Comparison of ENCODE assay signal across 19 cellular contexts in the genomic region with DNA sequence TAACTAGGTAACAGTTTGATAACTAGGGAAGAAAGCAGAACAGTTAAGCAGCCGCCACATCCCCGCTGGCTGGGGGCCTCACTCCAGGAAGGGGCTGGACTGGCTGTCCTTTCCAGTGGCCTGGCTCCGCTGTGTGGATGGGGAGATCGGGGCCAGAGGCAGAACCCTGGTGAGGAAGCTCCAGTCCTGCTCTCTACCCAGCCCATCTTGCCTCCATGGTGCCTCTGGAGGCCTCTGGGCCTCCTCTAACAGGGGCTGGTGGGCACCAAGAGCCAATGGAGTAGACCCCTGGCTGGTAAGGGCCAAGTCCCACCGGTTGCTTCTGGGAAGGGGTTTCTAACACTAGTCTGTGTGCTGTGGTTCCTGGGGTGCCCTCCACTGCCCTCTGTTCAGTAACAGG. TPM values are rescaled to one million over a fixed set of nuclear protein-coding genes. Genes with fewer than 3 reads are reported as not detected.
DNase-seq lines count a peak whose midpoint lies in the region; ATAC-seq, FAIRE-seq and TF ChIP-seq lines count a peak whose summit lies in the region.
"Had no signal": no experiment of that assay in that cellular context is flagged by ENCODE, and none has a peak within 500 bp of the region (broad histone marks: within the 10 kb centered on the region; RNA-seq: fewer than 3 reads in every experiment).

No MANE protein-coding gene starts in this region.

- in situ Hi-C loops in HepG2 (cut with HindIII; ENCODE audit: extremely low pct_ligation_motif_present, low pct_unique_long_range_greater_than_20kb) = no loop called here
- in situ Hi-C loops in mammary epithelial cell (cut with MboI; ENCODE audit: low sequenced_read_pairs in 2 of 2) = no loop called here

- DNase-seq in HepG2 (ENCODE audit: low spot score) (no peak), right lobe of liver (no peak), mammary epithelial cell (no peak), vagina (ENCODE audit: extremely low spot score in 2 of 2) (no peak), T-helper 9 cell (no peak)
- no peak for DNase-seq in naive thymus-derived CD4-positive, alpha-beta T cell
- DNase-seq: activated CD8-positive, alpha-beta T cell treated with anti-CD3 and anti-CD28 coated beads, Interleukin-2, amount 10 ng/mL, durations not matched to agents 7 days and 5 days; naive thymus-derived CD8-positive, alpha-beta T cell; NCI-H146; NCI-H2227 treated with DMSO at 0.1 percent for 48 hours; NK-92 treated with Interleukin-12 subunit alpha and Interleukin-12 subunit beta, amount 100 ng/mL, for 24 hours; stimulated activated CD4-positive, alpha-beta T cell treated with anti-CD3 and anti-CD28 coated beads, Interleukin-15, amount 100 ng/mL, for 24 hours had no signal

- peaks cover 10 to 25% (median 18%) of the 10 kb centered on the region in 7 donors for H3K4me1 Mint-ChIP-seq in naive thymus-derived CD4-positive, alpha-beta T cell
- H3K4me1 Mint-ChIP-seq: WTC11 had no signal

- H3K4me3 ChIP-seq in HepG2 (replicated peaks in 1 of 3; ENCODE audit: insufficient read depth in 1 of 3, low read depth in 2 of 3, low read length in 3 of 3) (no peak overlapping the region), right lobe of liver (no peak overlapping the region), mammary epithelial cell (replicated peaks in 1 of 3; ENCODE audit: insufficient read depth in 1 of 3, low read depth in 2 of 3, low read length in 3 of 3) (no peak overlapping the region), vagina (no peak overlapping the region)
- no peak overlapping the region for H3K4me3 ChIP-seq in naive thymus-derived CD4-positive, alpha-beta T cell (ENCODE audit: low read length)
- H3K4me3 ChIP-seq: coronary artery, HAP-1 had no signal

- peaks cover 19% of the 10 kb centered on the region for H3K4me1 ChIP-seq in HepG2 (ENCODE audit: insufficient read depth, low read length)
- peaks cover 0 to 32% (median 18%) of the 10 kb centered on the region in 4 donors for H3K4me1 ChIP-seq in right lobe of liver
- H3K4me1 ChIP-seq in mammary epithelial cell (ENCODE audit: insufficient read depth, low read length) = no peaks in the 10 kb centered on the region
- peaks cover 0 to 6% of the 10 kb centered on the region in 2 donors for H3K4me1 ChIP-seq in naive thymus-derived CD4-positive, alpha-beta T cell (ENCODE audit: control insufficient read depth in 2 of 2, insufficient read depth in 2 of 2, low read length in 2 of 2)
- H3K4me1 ChIP-seq in vagina = peaks cover 87% of the 10 kb centered on the region
- H3K4me1 ChIP-seq: HAP-1 had no signal

- no peak for TF ChIP-seq RAD21 in HepG2 (CRISPR knock-in tag; IDR thresholded peaks at IDR 0.05)

- TF ChIP-seq CTCF in HepG2 (CRISPR knock-in tag; IDR thresholded peaks at IDR 0.05) (no peak), right lobe of liver (IDR thresholded peaks at IDR 0.05) (no peak), mammary epithelial cell (conservative IDR thresholded peaks at IDR 0.05 in 1 of 2, IDR thresholded peaks at IDR 0.05 in 1 of 2; ENCODE audit: extremely low read depth in 1 of 2, insufficient read depth in 1 of 2, low read depth in 1 of 2, low read length in 2 of 2) (no peak), vagina (IDR thresholded peaks at IDR 0.05) (no peak)

- H3K27ac Mint-ChIP-seq in naive thymus-derived CD4-positive, alpha-beta T cell = peak overlapping the region in 4 of 9 donors; percentile 14 to 67 (median 35)
- H3K27ac Mint-ChIP-seq: activated CD8-positive, alpha-beta T cell treated with anti-CD3 and anti-CD28 coated beads, Interleukin-2, amount 10 ng/mL, durations not matched to agents 7 days and 5 days; WTC11 had no signal

- peaks cover 0 to 1% (median 0%) of the 10 kb centered on the region in 11 donors for H3K9me3 Mint-ChIP-seq in naive thymus-derived CD4-positive, alpha-beta T cell
- H3K9me3 Mint-ChIP-seq: naive thymus-derived CD8-positive, alpha-beta T cell; stimulated activated naive CD8-positive, alpha-beta T cell treated with anti-CD3 and anti-CD28 coated beads, Interleukin-15, Interleukin-2, amounts not matched to agents 100 ng/mL and 50 ng/mL, for 24 hours; WTC11 had no signal

- H3K36me3 ChIP-seq in HepG2 (replicated peaks in 1 of 2; ENCODE audit: control insufficient read depth in 1 of 2, insufficient read depth in 2 of 2, low read length in 2 of 2) (peaks cover 48 to 74% of the 10 kb centered on the region in 2 experiments), right lobe of liver (peaks cover 4 to 67% (median 13%) of the 10 kb centered on the region in 4 donors), mammary epithelial cell (ENCODE audit: insufficient read depth, low read length) (peaks cover 17% of the 10 kb centered on the region), vagina (peaks cover 0 to 71% of the 10 kb centered on the region in 2 donors)
- peaks cover 21 to 75% (median 23%) of the 10 kb centered on the region in 3 experiments for H3K36me3 ChIP-seq in naive thymus-derived CD4-positive, alpha-beta T cell (ENCODE audit: control insufficient read depth in 2 of 3, insufficient read depth in 3 of 3, low read length in 3 of 3)

- BruUV-seq in HepG2 (replicated peaks; lab: Mats Ljungman, UMichigan) (TSS peak; percentile 29), mammary epithelial cell (replicated peaks; lab: Mats Ljungman, UMichigan) (TSS peak; percentile 38)

- H3K36me3 Mint-ChIP-seq in naive thymus-derived CD4-positive, alpha-beta T cell = peaks cover 4 to 45% (median 8%) of the 10 kb centered on the region in 5 donors

- POLR2A ChIA-PET in HepG2 (lab: Yijun Ruan, JAX) = interaction anchor here (0.9 to 4.1 kb wide), 8 partner anchors 8 to 188 kb away, joined by 3 to 38 read pairs (median 9); partner anchors contain the start of genes CNP, DNAJC7, JUP and NKIRAS2
- POLR2A ChIA-PET in naive thymus-derived CD4-positive, alpha-beta T cell (lab: Charles Lee) = interaction anchor here (0.5 to 3.7 kb wide), 3 partner anchors 7 to 219 kb away, joined by 3 to 26 read pairs (median 3); partner anchors contain the start of gene CNP

- H3K9ac ChIP-seq in HepG2 (ENCODE audit: insufficient read depth, low read depth, low read length) (no peak overlapping the region), mammary epithelial cell (ENCODE audit: insufficient read depth, low read length) (no peak overlapping the region)

- H3K4me3 Mint-ChIP-seq in naive thymus-derived CD4-positive, alpha-beta T cell = no peak overlapping the region
- H3K4me3 Mint-ChIP-seq: activated CD8-positive, alpha-beta T cell treated with anti-CD3 and anti-CD28 coated beads, Interleukin-2, amount 10 ng/mL, durations not matched to agents 7 days and 5 days; stimulated activated naive CD8-positive, alpha-beta T cell treated with anti-CD3 and anti-CD28 coated beads, Interleukin-15, Interleukin-2, amounts not matched to agents 100 ng/mL and 50 ng/mL, for 24 hours; WTC11 had no signal

- intact Hi-C loops in HepG2 (cut with micrococcal nuclease; ENCODE audit: unreplicated experiment) (no loop called here), right lobe of liver (cut with DNase I) (no loop called here), mammary epithelial cell (cut with micrococcal nuclease) (no loop called here), vagina (cut with DNase I) (no loop called here)
- intact Hi-C loops in naive thymus-derived CD4-positive, alpha-beta T cell (cut with micrococcal nuclease) = no loop called here

- H2AFZ ChIP-seq in HepG2 (ENCODE audit: low read length) (no peak overlapping the region), mammary epithelial cell (ENCODE audit: low read depth, low read length) (no peak overlapping the region)

- FAIRE-seq in HepG2 (lab: Jason Lieb, UNC) = no peak

- H4K20me1 ChIP-seq in HepG2 (ENCODE audit: insufficient read depth, low read length) (peaks cover 12% of the 10 kb centered on the region; the same call in 1 of the 2 replicates), mammary epithelial cell (ENCODE audit: insufficient read depth, low read length) (no peaks in the 10 kb centered on the region)

- CTCF ChIA-PET in HepG2 (lab: Yijun Ruan, JAX; ENCODE audit: low intra/inter-chr PET ratio, low total read pairs) = no interaction called here
- CTCF ChIA-PET in mammary epithelial cell (lab: Charles Lee; ENCODE audit: low non-redundant PET) = no interaction called here
- CTCF ChIA-PET in naive thymus-derived CD4-positive, alpha-beta T cell (lab: Charles Lee) = no interaction called here

- 100% methylated on average over 2 of the region's 5 CpGs for WGBS in HepG2 (ENCODE audit: low lambda C conversion rate)
- 100% methylated on average over 1 of the region's 5 CpGs for WGBS in right lobe of liver (ENCODE audit: insufficient coverage, low coverage, low lambda C conversion rate, missing lambda C conversion rate)
- WGBS in mammary epithelial cell (ENCODE audit: low coverage, missing lambda C conversion rate) = 97% methylated on average over 5 of the region's 5 CpGs

- TF ChIP-seq POLR2A in HepG2 (IDR thresholded peaks at IDR 0.05; ENCODE audit: insufficient read depth in 1 of 2, low read depth in 2 of 2, low read length in 2 of 2) (peak in 1 of 2 experiments; percentile 53; a peak in 2 of 4 replicates), right lobe of liver (IDR thresholded peaks at IDR 0.05) (no peak), vagina (IDR thresholded peaks at IDR 0.05) (no peak)

- H3K27ac ChIP-seq in HepG2 (ENCODE audit: extremely low read length, insufficient read depth, low read length) (no peak overlapping the region), right lobe of liver (no peak overlapping the region), mammary epithelial cell (ENCODE audit: insufficient read depth, low read depth, low read length) (no peak overlapping the region), vagina (peak overlapping the region; percentile 71)
- H3K27ac ChIP-seq in naive thymus-derived CD4-positive, alpha-beta T cell (ENCODE audit: low read depth, low read length) = peak overlapping the region; percentile 21

- H3K27me3 ChIP-seq in HepG2 (ENCODE audit: control insufficient read depth in 1 of 2, insufficient read depth in 2 of 2, low read length in 2 of 2) (no peaks in the 10 kb centered on the region), right lobe of liver (no peaks in the 10 kb centered on the region), mammary epithelial cell (ENCODE audit: insufficient read depth, low read length) (no peaks in the 10 kb centered on the region), vagina (no peaks in the 10 kb centered on the region)
- H3K27me3 ChIP-seq in naive thymus-derived CD4-positive, alpha-beta T cell (ENCODE audit: control insufficient read depth in 2 of 2, insufficient read depth in 2 of 2, low read length in 2 of 2) = no peaks in the 10 kb centered on the region

- ATAC-seq in HepG2 (peak; percentile 7), right lobe of liver (no peak), GM18519 (IDR thresholded peaks at IDR 0.05; ENCODE audit: low FRiP score, unreplicated experiment) (no peak), HG02678 (IDR thresholded peaks at IDR 0.05; ENCODE audit: unreplicated experiment) (no peak)
- no peak for ATAC-seq in naive thymus-derived CD4-positive, alpha-beta T cell
- ATAC-seq: activated CD8-positive, alpha-beta T cell treated with anti-CD3 and anti-CD28 coated beads, Interleukin-2, amount 10 ng/mL, durations not matched to agents 7 days and 5 days; naive thymus-derived CD8-positive, alpha-beta T cell; Right ventricle myocardium inferior; WTC11 had no signal

- H3K9me3 ChIP-seq in HepG2 (ENCODE audit: low read length) = no peaks in the 10 kb centered on the region
- H3K9me3 ChIP-seq in right lobe of liver = no peaks in the 10 kb centered on the region
- H3K9me3 ChIP-seq in mammary epithelial cell (replicated peaks; ENCODE audit: insufficient read depth, low read length) = no peaks in the 10 kb centered on the region
- no peaks in the 10 kb centered on the region for H3K9me3 ChIP-seq in naive thymus-derived CD4-positive, alpha-beta T cell (ENCODE audit: control insufficient read depth in 2 of 3, low read length in 3 of 3)
- no peaks in the 10 kb centered on the region for H3K9me3 ChIP-seq in vagina
- H3K9me3 ChIP-seq: HAP-1 had no signal

- H3K27me3 Mint-ChIP-seq in naive thymus-derived CD4-positive, alpha-beta T cell = no peaks in the 10 kb centered on the region
- H3K27me3 Mint-ChIP-seq: naive thymus-derived CD8-positive, alpha-beta T cell; stimulated activated naive CD8-positive, alpha-beta T cell treated with anti-CD3 and anti-CD28 coated beads, Interleukin-15, Interleukin-2, amounts not matched to agents 100 ng/mL and 50 ng/mL, for 24 hours had no signal

- dilution Hi-C loops in mammary epithelial cell (cut with HindIII; ENCODE audit: low sequenced_read_pairs) = no loop called here

- no peak for TF ChIP-seq EP300 in HepG2 (IDR thresholded peaks at IDR 0.05; ENCODE audit: low read depth in 2 of 2, low read length in 2 of 2)
- no peak for TF ChIP-seq EP300 in HepG2 (CRISPR knock-in tag; IDR thresholded peaks at IDR 0.05; ENCODE audit: borderline replicate concordance)

- H3K4me2 ChIP-seq in HepG2 (ENCODE audit: low read depth, low read length) = no peak overlapping the region
- no peak overlapping the region for H3K4me2 ChIP-seq in mammary epithelial cell (ENCODE audit: insufficient read depth, low read depth, low read length)

- peaks cover 12% of the 10 kb centered on the region for H3K79me2 ChIP-seq in HepG2 (ENCODE audit: insufficient read depth, low read length)
- peaks cover 18% of the 10 kb centered on the region for H3K79me2 ChIP-seq in mammary epithelial cell (ENCODE audit: insufficient read depth, low read length)

RNA-seq across cellular contexts. Expression of gene CNP, which starts 8.1 kb away (rescaled TPM):
- 161 and 170 TPM in 2 replicates for total RNA-seq in HepG2 (2016; rRNA removed; fragmentation: Illumina TruSeq; extraction: Trizol)
- total RNA-seq in HepG2 (2016; cell fraction: cytosol; rRNA removed; fragmentation: Illumina TruSeq; extraction: Trizol; ENCODE audit: low read depth) = 13.1 and 14.4 TPM in 2 replicates
- total RNA-seq in HepG2 (2016; cell fraction: insoluble cytoplasmic fraction; rRNA removed; fragmentation: Illumina TruSeq; extraction: Trizol) = 142 and 170 TPM in 2 replicates
- 61.3 and 66.7 TPM in 2 replicates for total RNA-seq in HepG2 (2016; cell fraction: membrane; rRNA removed; fragmentation: Illumina TruSeq; extraction: Trizol)
- 95.4 and 98.2 TPM in 2 replicates for total RNA-seq in HepG2 (2016; cell fraction: nucleus; rRNA removed; fragmentation: Illumina TruSeq; extraction: Trizol)
- 97.2 and 105 TPM in 2 replicates for polyA plus RNA-seq in HepG2 (2011; rRNA removed)
- polyA plus RNA-seq in HepG2 (2011; cell fraction: cytosol; rRNA removed) = 67.5 and 85.5 TPM in 2 replicates
- 104 and 124 TPM in 2 replicates for polyA plus RNA-seq in HepG2 (2011; cell fraction: nucleus; rRNA removed)
- polyA plus RNA-seq in HepG2 (2012) = 42.6 and 44.3 TPM in 2 replicates
- polyA plus RNA-seq in HepG2 (2016; cell fraction: cytosol; fragmentation: Illumina TruSeq; extraction: Trizol; ENCODE audit: low read depth) = 18.7 and 20.0 TPM in 2 replicates
- polyA plus RNA-seq in HepG2 (2016; cell fraction: insoluble cytoplasmic fraction; fragmentation: Illumina TruSeq; extraction: Trizol; ENCODE audit: low read depth) = 172 and 192 TPM in 2 replicates
- 49.0 TPM in 2 replicates for polyA plus RNA-seq in HepG2 (2016; cell fraction: membrane; fragmentation: Illumina TruSeq; extraction: Trizol; ENCODE audit: low read depth)
- 178 and 180 TPM in 2 replicates for polyA plus RNA-seq in HepG2 (2016; cell fraction: nucleus; fragmentation: Illumina TruSeq; extraction: Trizol; ENCODE audit: insufficient read depth, low read depth)
- 256 and 859 TPM in 2 replicates for polyA minus RNA-seq in HepG2 (2011; rRNA and poly(A)+ RNA removed; ENCODE audit: low replicate concordance)
- 126 and 130 TPM in 2 replicates for polyA minus RNA-seq in HepG2 (2011; cell fraction: cytosol; rRNA and poly(A)+ RNA removed)
- polyA minus RNA-seq in HepG2 (2011; cell fraction: nucleus; rRNA and poly(A)+ RNA removed) = 93.4 and 142 TPM in 2 replicates
- total RNA-seq in right lobe of liver = 10 to 100 TPM; 30.1 to 42.7 (median 33.0) TPM
- total RNA-seq in mammary epithelial cell = 10 to 100 TPM; 61.7 to 72.6 TPM
- 40.4 TPM for polyA plus RNA-seq in mammary epithelial cell
- polyA minus RNA-seq in mammary epithelial cell = 69.9 TPM
- 10 to 100 TPM; 29.6 to 86.3 (median 32.5) TPM for total RNA-seq in naive thymus-derived CD4-positive, alpha-beta T cell
- 10 to 100 TPM; 32.3 to 34.2 TPM for polyA plus RNA-seq in naive thymus-derived CD4-positive, alpha-beta T cell
- 54.0 TPM for total RNA-seq in vagina

RNA-seq across cellular contexts. Expression of gene DNAJC7, which starts 42.6 kb away (rescaled TPM):
- total RNA-seq in HepG2 (2016; rRNA removed; fragmentation: Illumina TruSeq; extraction: Trizol) = 132 and 179 TPM in 2 replicates
- 46.7 and 51.0 TPM in 2 replicates for total RNA-seq in HepG2 (2016; cell fraction: cytosol; rRNA removed; fragmentation: Illumina TruSeq; extraction: Trizol; ENCODE audit: low read depth)
- total RNA-seq in HepG2 (2016; cell fraction: insoluble cytoplasmic fraction; rRNA removed; fragmentation: Illumina TruSeq; extraction: Trizol) = 140 and 190 TPM in 2 replicates
- 65.8 and 75.9 TPM in 2 replicates for total RNA-seq in HepG2 (2016; cell fraction: membrane; rRNA removed; fragmentation: Illumina TruSeq; extraction: Trizol)
- 79.3 and 85.4 TPM in 2 replicates for total RNA-seq in HepG2 (2016; cell fraction: nucleus; rRNA removed; fragmentation: Illumina TruSeq; extraction: Trizol)
- polyA plus RNA-seq in HepG2 (2011; rRNA removed) = 47.7 and 54.7 TPM in 2 replicates
- 23.0 and 30.1 TPM in 2 replicates for polyA plus RNA-seq in HepG2 (2011; cell fraction: cytosol; rRNA removed)
- polyA plus RNA-seq in HepG2 (2011; cell fraction: nucleus; rRNA removed) = 24.7 and 29.9 TPM in 2 replicates
- 75.2 and 76.1 TPM in 2 replicates for polyA plus RNA-seq in HepG2 (2012)
- 45.0 and 48.2 TPM in 2 replicates for polyA plus RNA-seq in HepG2 (2016; cell fraction: cytosol; fragmentation: Illumina TruSeq; extraction: Trizol; ENCODE audit: low read depth)
- polyA plus RNA-seq in HepG2 (2016; cell fraction: insoluble cytoplasmic fraction; fragmentation: Illumina TruSeq; extraction: Trizol; ENCODE audit: low read depth) = 221 and 228 TPM in 2 replicates
- polyA plus RNA-seq in HepG2 (2016; cell fraction: membrane; fragmentation: Illumina TruSeq; extraction: Trizol; ENCODE audit: low read depth) = 64.6 and 70.7 TPM in 2 replicates
- 97.9 and 98.9 TPM in 2 replicates for polyA plus RNA-seq in HepG2 (2016; cell fraction: nucleus; fragmentation: Illumina TruSeq; extraction: Trizol; ENCODE audit: insufficient read depth, low read depth)
- 61.1 and 62.3 TPM in 2 replicates for polyA minus RNA-seq in HepG2 (2011; rRNA and poly(A)+ RNA removed; ENCODE audit: low replicate concordance)
- polyA minus RNA-seq in HepG2 (2011; cell fraction: cytosol; rRNA and poly(A)+ RNA removed) = 44.7 and 52.7 TPM in 2 replicates
- polyA minus RNA-seq in HepG2 (2011; cell fraction: nucleus; rRNA and poly(A)+ RNA removed) = 116 and 129 TPM in 2 replicates
- total RNA-seq in right lobe of liver = 10 to 100 TPM; 32.7 to 40.3 (median 35.2) TPM
- 10 to 100 TPM; 45.2 to 96.6 TPM for total RNA-seq in mammary epithelial cell
- 38.1 TPM for polyA plus RNA-seq in mammary epithelial cell
- 103 TPM for polyA minus RNA-seq in mammary epithelial cell
- 100 to 1,000 TPM in 4 of 5 experiments, 10 to 100 TPM in 1; 99.4 to 145 (median 109) TPM for total RNA-seq in naive thymus-derived CD4-positive, alpha-beta T cell
- 10 to 100 TPM; 65.4 to 77.7 TPM for polyA plus RNA-seq in naive thymus-derived CD4-positive, alpha-beta T cell
- 60.2 TPM for total RNA-seq in vagina

RNA-seq across cellular contexts. Expression of gene ODAD4, which starts 44.2 kb away (rescaled TPM):
- 0.53 and 0.60 TPM in 2 replicates for total RNA-seq in HepG2 (2016; rRNA removed; fragmentation: Illumina TruSeq; extraction: Trizol)
- 0.18 TPM in 1 of 2 replicates, not detected in the other for total RNA-seq in HepG2 (2016; cell fraction: cytosol; rRNA removed; fragmentation: Illumina TruSeq; extraction: Trizol; ENCODE audit: low read depth)
- 0.41 and 0.92 TPM in 2 replicates for total RNA-seq in HepG2 (2016; cell fraction: insoluble cytoplasmic fraction; rRNA removed; fragmentation: Illumina TruSeq; extraction: Trizol)
- total RNA-seq in HepG2 (2016; cell fraction: membrane; rRNA removed; fragmentation: Illumina TruSeq; extraction: Trizol) = 0.09 and 0.28 TPM in 2 replicates
- 0.37 and 1.4 TPM in 2 replicates for total RNA-seq in HepG2 (2016; cell fraction: nucleus; rRNA removed; fragmentation: Illumina TruSeq; extraction: Trizol)
- polyA plus RNA-seq in HepG2 (2011; rRNA removed) = 0.48 and 0.73 TPM in 2 replicates
- 0.15 and 0.35 TPM in 2 replicates for polyA plus RNA-seq in HepG2 (2011; cell fraction: cytosol; rRNA removed)
- polyA plus RNA-seq in HepG2 (2011; cell fraction: nucleus; rRNA removed) = 0.88 and 1.5 TPM in 2 replicates
- 0.57 and 0.59 TPM in 2 replicates for polyA plus RNA-seq in HepG2 (2012)
- 0.10 TPM in 1 of 2 replicates, not detected in the other for polyA plus RNA-seq in HepG2 (2016; cell fraction: cytosol; fragmentation: Illumina TruSeq; extraction: Trizol; ENCODE audit: low read depth)
- polyA plus RNA-seq in HepG2 (2016; cell fraction: insoluble cytoplasmic fraction; fragmentation: Illumina TruSeq; extraction: Trizol; ENCODE audit: low read depth) = 0.72 and 1.5 TPM in 2 replicates
- polyA plus RNA-seq in HepG2 (2016; cell fraction: membrane; fragmentation: Illumina TruSeq; extraction: Trizol; ENCODE audit: low read depth) = 0.08 TPM in 1 of 2 replicates, not detected in the other
- 0.74 and 1.3 TPM in 2 replicates for polyA plus RNA-seq in HepG2 (2016; cell fraction: nucleus; fragmentation: Illumina TruSeq; extraction: Trizol; ENCODE audit: insufficient read depth, low read depth)
- polyA minus RNA-seq in HepG2 (2011; rRNA and poly(A)+ RNA removed; ENCODE audit: low replicate concordance) = 0.48 TPM in 1 of 2 replicates, not detected in the other
- not detected in 2 replicates for polyA minus RNA-seq in HepG2 (2011; cell fraction: cytosol; rRNA and poly(A)+ RNA removed)
- 1.3 and 4.0 TPM in 2 replicates for polyA minus RNA-seq in HepG2 (2011; cell fraction: nucleus; rRNA and poly(A)+ RNA removed)
- under 1 TPM in 3 of 6 experiments, not detected in 3; 0.12 to 0.13 (median 0.12) TPM for total RNA-seq in right lobe of liver
- 1 to 10 TPM in 1 of 2 donors, under 1 TPM in 1; 0.83 to 1.9 TPM for total RNA-seq in mammary epithelial cell
- 0.23 TPM for polyA plus RNA-seq in mammary epithelial cell
- not detected for polyA minus RNA-seq in mammary epithelial cell
- 1 to 10 TPM in 3 of 5 experiments, under 1 TPM in 1, not detected in 1; 0.16 to 4.1 (median 1.6) TPM for total RNA-seq in naive thymus-derived CD4-positive, alpha-beta T cell
- polyA plus RNA-seq in naive thymus-derived CD4-positive, alpha-beta T cell = under 1 TPM; 0.10 to 0.40 TPM
- 1.7 TPM for total RNA-seq in vagina
- total RNA-seq: naive thymus-derived CD8-positive, alpha-beta T cell had no signal

RNA-seq across cellular contexts. Expression of gene NKIRAS2, which starts 45.2 kb away (rescaled TPM):
- total RNA-seq in HepG2 (2016; rRNA removed; fragmentation: Illumina TruSeq; extraction: Trizol) (26.8 and 27.9 TPM in 2 replicates), right lobe of liver (10 to 100 TPM; 11.1 to 27.0 (median 12.3) TPM), mammary epithelial cell (10 to 100 TPM; 28.1 to 40.2 TPM), vagina (28.7 TPM)
- total RNA-seq in HepG2 (2016; cell fraction: cytosol; rRNA removed; fragmentation: Illumina TruSeq; extraction: Trizol; ENCODE audit: low read depth) = 17.3 and 18.4 TPM in 2 replicates
- 21.1 and 25.4 TPM in 2 replicates for total RNA-seq in HepG2 (2016; cell fraction: insoluble cytoplasmic fraction; rRNA removed; fragmentation: Illumina TruSeq; extraction: Trizol)
- 36.4 and 39.9 TPM in 2 replicates for total RNA-seq in HepG2 (2016; cell fraction: membrane; rRNA removed; fragmentation: Illumina TruSeq; extraction: Trizol)
- total RNA-seq in HepG2 (2016; cell fraction: nucleus; rRNA removed; fragmentation: Illumina TruSeq; extraction: Trizol) = 13.2 and 14.4 TPM in 2 replicates
- polyA plus RNA-seq in HepG2 (2011; rRNA removed) (42.0 and 48.5 TPM in 2 replicates), mammary epithelial cell (37.8 TPM)
- 38.1 and 38.8 TPM in 2 replicates for polyA plus RNA-seq in HepG2 (2011; cell fraction: cytosol; rRNA removed)
- polyA plus RNA-seq in HepG2 (2011; cell fraction: nucleus; rRNA removed) = 36.5 and 41.2 TPM in 2 replicates
- polyA plus RNA-seq in HepG2 (2012) = 23.6 and 24.0 TPM in 2 replicates
- 15.6 and 18.2 TPM in 2 replicates for polyA plus RNA-seq in HepG2 (2016; cell fraction: cytosol; fragmentation: Illumina TruSeq; extraction: Trizol; ENCODE audit: low read depth)
- polyA plus RNA-seq in HepG2 (2016; cell fraction: insoluble cytoplasmic fraction; fragmentation: Illumina TruSeq; extraction: Trizol; ENCODE audit: low read depth) = 26.9 and 33.5 TPM in 2 replicates
- polyA plus RNA-seq in HepG2 (2016; cell fraction: membrane; fragmentation: Illumina TruSeq; extraction: Trizol; ENCODE audit: low read depth) = 35.0 and 37.3 TPM in 2 replicates
- 29.9 and 31.9 TPM in 2 replicates for polyA plus RNA-seq in HepG2 (2016; cell fraction: nucleus; fragmentation: Illumina TruSeq; extraction: Trizol; ENCODE audit: insufficient read depth, low read depth)
- polyA minus RNA-seq in HepG2 (2011; rRNA and poly(A)+ RNA removed; ENCODE audit: low replicate concordance) = 47.3 TPM in 2 replicates
- 15.6 and 18.5 TPM in 2 replicates for polyA minus RNA-seq in HepG2 (2011; cell fraction: cytosol; rRNA and poly(A)+ RNA removed)
- polyA minus RNA-seq in HepG2 (2011; cell fraction: nucleus; rRNA and poly(A)+ RNA removed) = 15.3 and 17.8 TPM in 2 replicates
- polyA minus RNA-seq in mammary epithelial cell = 77.6 TPM
- 10 to 100 TPM; 14.3 to 24.0 (median 20.4) TPM for total RNA-seq in naive thymus-derived CD4-positive, alpha-beta T cell
- 10 to 100 TPM; 24.6 to 30.5 TPM for polyA plus RNA-seq in naive thymus-derived CD4-positive, alpha-beta T cell

RNA-seq across cellular contexts. Expression of gene ACLY, which starts 55.9 kb away (rescaled TPM):
- total RNA-seq in HepG2 (2016; rRNA removed; fragmentation: Illumina TruSeq; extraction: Trizol) (218 and 277 TPM in 2 replicates), right lobe of liver (10 to 100 TPM; 16.6 to 95.9 (median 33.6) TPM), mammary epithelial cell (100 to 1,000 TPM; 251 to 387 TPM), vagina (74.9 TPM)
- 24.5 and 29.0 TPM in 2 replicates for total RNA-seq in HepG2 (2016; cell fraction: cytosol; rRNA removed; fragmentation: Illumina TruSeq; extraction: Trizol; ENCODE audit: low read depth)
- 218 and 232 TPM in 2 replicates for total RNA-seq in HepG2 (2016; cell fraction: insoluble cytoplasmic fraction; rRNA removed; fragmentation: Illumina TruSeq; extraction: Trizol)
- 75.9 and 85.9 TPM in 2 replicates for total RNA-seq in HepG2 (2016; cell fraction: membrane; rRNA removed; fragmentation: Illumina TruSeq; extraction: Trizol)
- total RNA-seq in HepG2 (2016; cell fraction: nucleus; rRNA removed; fragmentation: Illumina TruSeq; extraction: Trizol) = 147 and 157 TPM in 2 replicates
- polyA plus RNA-seq in HepG2 (2011; rRNA removed) (111 and 143 TPM in 2 replicates), mammary epithelial cell (424 TPM)
- polyA plus RNA-seq in HepG2 (2011; cell fraction: cytosol; rRNA removed) = 98.4 and 118 TPM in 2 replicates
- polyA plus RNA-seq in HepG2 (2011; cell fraction: nucleus; rRNA removed) = 94.3 and 115 TPM in 2 replicates
- polyA plus RNA-seq in HepG2 (2012) = 93.3 and 115 TPM in 2 replicates
- 12.6 and 14.2 TPM in 2 replicates for polyA plus RNA-seq in HepG2 (2016; cell fraction: cytosol; fragmentation: Illumina TruSeq; extraction: Trizol; ENCODE audit: low read depth)
- 183 and 215 TPM in 2 replicates for polyA plus RNA-seq in HepG2 (2016; cell fraction: insoluble cytoplasmic fraction; fragmentation: Illumina TruSeq; extraction: Trizol; ENCODE audit: low read depth)
- polyA plus RNA-seq in HepG2 (2016; cell fraction: membrane; fragmentation: Illumina TruSeq; extraction: Trizol; ENCODE audit: low read depth) = 30.1 and 37.0 TPM in 2 replicates
- 178 and 193 TPM in 2 replicates for polyA plus RNA-seq in HepG2 (2016; cell fraction: nucleus; fragmentation: Illumina TruSeq; extraction: Trizol; ENCODE audit: insufficient read depth, low read depth)
- polyA minus RNA-seq in HepG2 (2011; rRNA and poly(A)+ RNA removed; ENCODE audit: low replicate concordance) = 364 TPM in 2 replicates
- 190 and 249 TPM in 2 replicates for polyA minus RNA-seq in HepG2 (2011; cell fraction: cytosol; rRNA and poly(A)+ RNA removed)
- polyA minus RNA-seq in HepG2 (2011; cell fraction: nucleus; rRNA and poly(A)+ RNA removed) = 60.3 and 96.6 TPM in 2 replicates
- polyA minus RNA-seq in mammary epithelial cell = 901 TPM
- total RNA-seq in naive thymus-derived CD4-positive, alpha-beta T cell = 100 to 1,000 TPM in 1 of 5 experiments, 10 to 100 TPM in 4; 59.2 to 154 (median 70.8) TPM
- 10 to 100 TPM; 42.7 to 51.9 TPM for polyA plus RNA-seq in naive thymus-derived CD4-positive, alpha-beta T cell

Comparison
In these comparisons a context has a peak if more than half of its experiments do, and no peak if none do; other contexts are left out.
1. H3K27ac ChIP-seq: peak in naive thymus-derived CD4-positive, alpha-beta T cell (single experiment) and vagina (single experiment); none in HepG2 (single experiment), right lobe of liver (0 of 3) and mammary epithelial cell (single experiment).